In the genomic region with DNA sequence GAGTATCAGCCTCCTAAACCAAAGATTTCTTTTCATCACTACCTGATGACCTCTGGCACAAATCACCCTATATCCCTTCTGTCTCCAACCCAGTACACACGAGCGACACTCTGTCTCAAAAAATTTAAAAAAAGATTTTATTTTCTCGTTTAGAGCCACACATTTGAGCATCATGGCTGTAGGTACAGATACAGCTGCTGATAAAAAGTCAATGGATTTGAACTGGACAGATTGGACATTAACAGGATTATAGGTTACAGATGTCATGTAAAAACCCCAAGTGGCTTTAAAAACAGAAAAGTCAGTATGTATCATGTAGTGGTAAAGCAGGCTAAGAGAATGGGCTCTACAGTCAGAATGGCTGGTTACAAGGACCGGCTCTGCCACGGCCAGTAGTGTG, we compare ENCODE assay signal across 34 cellular contexts.
"Had no signal": no experiment of that assay in that cellular context is flagged by ENCODE, and none has a peak within 500 bp of the region (broad histone marks: within the 10 kb centered on the region; RNA-seq: fewer than 3 reads in every experiment).

No MANE protein-coding gene starts in this region.

- H3K4me2 ChIP-seq: KMS-11, PC-9 had no signal

- DNase-seq: activated B cell treated with CpG ODN at 0.5 μM for 24 hours; activated CD4-positive, alpha-beta memory T cell treated with anti-CD3 and anti-CD28 coated beads for 36 hours; activated CD4-positive, alpha-beta T cell treated with anti-CD3 and anti-CD28 coated beads for 4 hours; activated CD4-positive, alpha-beta T cell treated with anti-CD3 and anti-CD28 coated beads, Interleukin-2, amount 50 U/mL, for 1 hour; activated CD4-positive, CD25-positive, alpha-beta regulatory T cell treated with anti-CD3 and anti-CD28 coated beads, Interleukin-2, amount 50 U/mL, for 72 hours; activated CD8-positive, alpha-beta memory T cell treated with anti-CD3 and anti-CD28 coated beads, Interleukin-2, amount 50 U/mL, for 4 hours; activated gamma-delta T cell treated with Interleukin-2 at 50 U/mL for 16 hours; activated naive CD4-positive, alpha-beta T cell treated with anti-CD3 and anti-CD28 coated beads for 36 hours; activated T-cell treated with anti-CD3 and anti-CD28 coated beads for 4 hours; activated T-cell treated with anti-CD3 and anti-CD28 coated beads, Interleukin-2, amount 50 U/mL, for 4 hours; anterior cingulate cortex; brain microvascular endothelial cell; central memory CD4-positive, alpha-beta T cell; MM.1S; MV-4-11; NCI-H1092; NCI-H1436 treated with DMSO at 0.1 percent for 48 hours; NCI-H187; NCI-H2029 treated with DMSO at 0.1 percent for 48 hours; NCI-H2107; NCI-H2171; NCI-H510A; NCI-H526 treated with DMSO at 0.1 percent for 48 hours; NCI-H774; NK-92 treated with Interleukin-12 subunit alpha and Interleukin-12 subunit beta, amount 100 ng/mL, for 24 hours; PC-9; SIG-M5; T-cell; T-helper 17 cell had no signal

- H3K36me3 ChIP-seq: brain microvascular endothelial cell had no signal

- H2AFZ ChIP-seq: PC-9 had no signal

- H3K9ac ChIP-seq: KMS-11 had no signal

- ATAC-seq: activated naive CD4-positive, alpha-beta T cell treated with anti-CD3 and anti-CD28 coated beads, Interleukin-2, amount 50 U/mL, for 72 hours; activated T-cell treated with anti-CD3 and anti-CD28 coated beads, Interleukin-2, amount 50 U/mL, for 4 hours; Right ventricle myocardium inferior; T-cell; T-helper 17 cell had no signal

- H3K27me3 ChIP-seq: brain microvascular endothelial cell had no signal

- H3K27ac ChIP-seq: brain microvascular endothelial cell, KMS-11, PC-9, RWPE1, VCaP had no signal

- H3K4me3 ChIP-seq: PC-9 had no signal
